ENCODE assay signal across 12 cellular contexts in genomic region chr5:133727636-133728035, GRCh38.
DNase-seq lines count a peak whose midpoint lies in the region; ATAC-seq lines count a peak whose summit lies in the region.
"Had no signal": no experiment of that assay in that cellular context is flagged by ENCODE, and none has a peak within 500 bp of the region (broad histone marks: within the 10 kb centered on the region; RNA-seq: fewer than 3 reads in every experiment).

No MANE protein-coding gene starts in this region.

- DNase-seq in GM23248 (peak; percentile 8), dermis microvascular lymphatic vessel endothelial cell (ENCODE audit: low read depth in 2 of 2) (peak; percentile 3 to 48), lung microvascular endothelial cell (ENCODE audit: low read depth in 2 of 2) (peak; percentile 5 to 43), ureter (ENCODE audit: low spot score) (peak; percentile 12)
- no peak for DNase-seq in NK-92 treated with Interleukin-12 subunit alpha and Interleukin-12 subunit beta, amount 100 ng/mL, for 24 hours (lab: John Stamatoyannopoulos, UW)
- no peak for DNase-seq in activated T-cell treated with anti-CD3 and anti-CD28 coated beads, Interleukin-2, amount 50 U/mL, for 1 hour
- DNase-seq: Calu3, DND-41, GF-D8, HCEC 1CT, HFFc6 had no signal

- H3K27me3 ChIP-seq in GM23248 (replicated peaks; ENCODE audit: insufficient read depth): peaks cover 10% of the 10 kb centered on the region; the same call in 1 of the 2 replicates

- H3K4me2 ChIP-seq in GM23248 (ENCODE audit: unreplicated experiment): no peak overlapping the region

- no peaks in the 10 kb centered on the region for H3K4me1 ChIP-seq in GM23248 (ENCODE audit: insufficient read depth)

- H3K4me3 ChIP-seq in GM23248: no peak overlapping the region

- H3K79me2 ChIP-seq in GM23248 (ENCODE audit: insufficient read depth): no peaks in the 10 kb centered on the region

- no peaks in the 10 kb centered on the region for H3K9me3 ChIP-seq in GM23248 (ENCODE audit: low read depth)

- in situ Hi-C loops in GM23248 (cut with MboI): no loop called here

- no peak overlapping the region for H3K27ac ChIP-seq in GM23248

- 3 to 5% methylated on average over 2 of the region's 2 CpGs for WGBS in GM23248 (ENCODE audit: low coverage in 1 of 2, low lambda C conversion rate in 2 of 2, missing lambda C conversion rate in 2 of 2), 2 experiments

- H3K9me2 ChIP-seq in GM23248 (ENCODE audit: insufficient read depth): no peaks in the 10 kb centered on the region

- ATAC-seq in GM18909 (IDR thresholded peaks at IDR 0.05; ENCODE audit: poor library complexity, unreplicated experiment): no peak

- H3K36me3 ChIP-seq in GM23248 (ENCODE audit: low read depth): no peaks in the 10 kb centered on the region

- H2AFZ ChIP-seq in GM23248: no peak overlapping the region

- H3K9ac ChIP-seq in GM23248: no peak overlapping the region

- no peaks in the 10 kb centered on the region for H3F3A ChIP-seq in GM23248 (ENCODE audit: insufficient read depth)

- no peaks in the 10 kb centered on the region for H4K20me1 ChIP-seq in GM23248 (ENCODE audit: insufficient read depth)

Comparison
In these comparisons a context has a peak if more than half of its experiments do, and no peak if none do; other contexts are left out.
1. DNase-seq: peak in GM23248 (single experiment), dermis microvascular lymphatic vessel endothelial cell (2 of 2), lung microvascular endothelial cell (2 of 2) and ureter (single experiment); none in NK-92 treated with Interleukin-12 subunit alpha and Interleukin-12 subunit beta, amount 100 ng/mL, for 24 hours (single experiment) and activated T-cell treated with anti-CD3 and anti-CD28 coated beads, Interleukin-2, amount 50 U/mL, for 1 hour (single experiment).